In the genomic region with DNA sequence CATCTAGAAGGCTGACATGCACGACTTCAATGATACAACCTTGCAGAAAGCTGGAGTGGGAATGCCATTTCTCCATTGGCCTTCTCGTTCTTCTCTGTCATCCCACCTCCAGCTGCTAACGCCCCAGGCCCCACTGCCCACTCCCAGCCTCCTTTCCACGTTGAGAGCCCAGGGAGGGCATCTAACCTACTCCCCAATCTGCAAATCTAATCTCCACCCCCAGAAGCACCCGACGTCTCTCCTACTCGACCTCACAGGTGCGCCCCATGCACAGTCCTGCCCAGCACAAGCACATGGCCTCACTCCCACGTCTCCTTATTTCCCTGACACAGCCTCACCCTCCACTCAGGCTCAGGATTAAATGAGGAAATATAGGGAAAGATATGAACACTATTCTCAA, we compare ENCODE assay signal across 25 cellular contexts. TPM values are rescaled to one million over a fixed set of nuclear protein-coding genes. Genes with fewer than 3 reads are reported as not detected.
"Had no signal": no experiment of that assay in that cellular context is flagged by ENCODE, and none has a peak within 500 bp of the region (broad histone marks: within the 10 kb centered on the region; RNA-seq: fewer than 3 reads in every experiment).

No MANE protein-coding gene starts in this region.

- H3K27ac Mint-ChIP-seq: dendritic cell treated with granulocyte-macrophage colony-stimulating factor and Interleukin-4, amounts not matched to agents 40 ng/mL and 50 ng/mL, for 4 days; effector memory CD8-positive, alpha-beta T cell; endodermal cell; mesothelial cell of epicardium; naive B cell had no signal

- H3K36me3 ChIP-seq: colonic mucosa, esophagus squamous epithelium, gastrocnemius medialis, heart right ventricle, left lung, lower lobe of right lung had no signal

- H3K27ac ChIP-seq: colonic mucosa, epithelial cell of prostate, esophagus squamous epithelium, gastrocnemius medialis, heart right ventricle, left lung, lower lobe of right lung had no signal

- DNase-seq: colonic mucosa; cortex of kidney; effector CD8-positive, alpha-beta T cell; effector memory CD8-positive, alpha-beta T cell; endodermal cell; erythroblast; esophagus squamous epithelium; foreskin fibroblast; foreskin melanocyte; gastrocnemius medialis; glutamatergic neuron; head of caudate nucleus; heart right ventricle; hippocampal formation; left cardiac atrium; left lung; left ventricle myocardium superior; lower lobe of right lung; mucosa of descending colon; naive B cell; naive thymus-derived CD8-positive, alpha-beta T cell had no signal

- H3K4me1 Mint-ChIP-seq: endodermal cell; mesothelial cell of epicardium; naive B cell; naive thymus-derived CD8-positive, alpha-beta T cell had no signal

- H3K4me3 Mint-ChIP-seq: dendritic cell treated with granulocyte-macrophage colony-stimulating factor and Interleukin-4, amounts not matched to agents 40 ng/mL and 50 ng/mL, for 4 days; effector memory CD8-positive, alpha-beta T cell; endodermal cell; mesothelial cell of epicardium; naive thymus-derived CD8-positive, alpha-beta T cell had no signal

- H3K9me3 ChIP-seq: colonic mucosa, esophagus squamous epithelium, gastrocnemius medialis, heart right ventricle, left lung, lower lobe of right lung, mucosa of descending colon had no signal

- H3K4me1 ChIP-seq: colonic mucosa, esophagus squamous epithelium, gastrocnemius medialis, heart right ventricle, left lung, lower lobe of right lung had no signal

- H3K4me3 ChIP-seq: colonic mucosa, esophagus squamous epithelium, gastrocnemius medialis, heart right ventricle, left lung, lower lobe of right lung, mucosa of descending colon had no signal

- H3K36me3 Mint-ChIP-seq: mesothelial cell of epicardium; naive B cell; naive thymus-derived CD8-positive, alpha-beta T cell had no signal

- H3K27me3 ChIP-seq: colonic mucosa, esophagus squamous epithelium, gastrocnemius medialis, left lung had no signal

- H3K9me3 Mint-ChIP-seq: dendritic cell treated with granulocyte-macrophage colony-stimulating factor and Interleukin-4, amounts not matched to agents 40 ng/mL and 50 ng/mL, for 4 days; effector memory CD8-positive, alpha-beta T cell; endodermal cell; mesothelial cell of epicardium; naive thymus-derived CD8-positive, alpha-beta T cell had no signal

- ATAC-seq: effector memory CD8-positive, alpha-beta T cell; esophagus mucosa; gastrocnemius medialis; heart right ventricle; left cardiac atrium; left lung; left ventricle myocardium superior; lower lobe of right lung; mucosa of descending colon; naive thymus-derived CD8-positive, alpha-beta T cell had no signal

RNA-seq across cellular contexts. Expression of a gene that starts 33.4 kb away (rescaled TPM):
- total RNA-seq: endodermal cell, gastrocnemius medialis, mesothelial cell of epicardium had no signal
